Comparison of ENCODE assay signal across 8 cellular contexts in the genomic region with DNA sequence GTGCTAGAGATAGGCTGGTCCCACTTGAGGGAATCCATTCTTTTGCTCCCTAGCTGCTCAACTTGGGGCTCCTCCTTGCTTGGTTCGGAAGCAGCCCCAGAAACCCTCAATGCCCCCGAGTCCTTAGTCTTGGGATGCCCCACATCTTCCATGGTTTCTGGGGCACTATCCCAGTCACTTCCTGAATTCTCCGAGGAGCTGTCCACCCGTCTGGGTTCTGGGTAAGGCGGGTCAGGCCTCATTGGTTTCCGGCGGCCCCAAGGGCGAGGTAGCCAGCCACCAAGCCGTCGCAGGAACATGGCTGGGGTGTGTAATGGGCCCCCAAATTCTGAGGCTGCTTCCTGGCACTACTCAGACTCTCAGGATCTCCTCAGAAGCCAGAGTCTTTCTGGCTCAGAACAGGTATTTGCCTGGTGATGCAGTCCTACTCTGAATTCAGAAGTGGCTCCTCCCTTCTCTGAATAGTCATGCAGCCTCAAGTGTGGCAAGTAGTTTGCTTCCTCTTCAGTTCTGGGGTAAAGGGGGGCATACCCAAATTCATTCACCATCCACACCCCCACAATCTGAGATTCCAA. TPM values are rescaled to one million over a fixed set of nuclear protein-coding genes. Genes with fewer than 3 reads are reported as not detected.
DNase-seq lines count a peak whose midpoint lies in the region; ATAC-seq and TF ChIP-seq lines count a peak whose summit lies in the region.

No MANE protein-coding gene starts in this region.

- ATAC-seq in activated naive CD4-positive, alpha-beta T cell treated with anti-CD3 and anti-CD28 coated beads, Interleukin-2, amount 50 U/mL, for 72 hours: peak; percentile 18 to 63
- no peak for ATAC-seq in HG03175 (IDR thresholded peaks at IDR 0.05; ENCODE audit: unreplicated experiment)
- no peak for ATAC-seq in HG03139 (IDR thresholded peaks at IDR 0.05; ENCODE audit: unreplicated experiment)
- ATAC-seq in HG02938 (IDR thresholded peaks at IDR 0.05; ENCODE audit: unreplicated experiment): no peak

- DNase-seq in AG08396 (ENCODE audit: low spot score): peak; percentile 55
- DNase-seq in HFF-Myc (ENCODE audit: extremely low read depth, low read depth): no peak
- no peak for DNase-seq in activated naive CD4-positive, alpha-beta T cell treated with anti-CD3 and anti-CD28 coated beads, Interleukin-2, amount 50 U/mL, for 72 hours (ENCODE audit: low spot score in 2 of 2)
- peak; percentile 67 for DNase-seq in hepatic stellate cell (ENCODE audit: low spot score)

- H3K27ac Mint-ChIP-seq in activated naive CD4-positive, alpha-beta T cell treated with anti-CD3 and anti-CD28 coated beads, Interleukin-2, amount 50 U/mL, for 72 hours: peak overlapping the region; percentile 93 to 94

- H3K27ac ChIP-seq in skin epidermis: peak overlapping the region in 20 of 21 experiments; percentile 74 to 95 (median 88)

- no peaks in the 10 kb centered on the region for H3K9me3 Mint-ChIP-seq in activated naive CD4-positive, alpha-beta T cell treated with anti-CD3 and anti-CD28 coated beads, Interleukin-2, amount 50 U/mL, for 72 hours

- peaks cover 36 to 58% of the 10 kb centered on the region in 2 donors for H3K36me3 Mint-ChIP-seq in activated naive CD4-positive, alpha-beta T cell treated with anti-CD3 and anti-CD28 coated beads, Interleukin-2, amount 50 U/mL, for 72 hours

- no peak for TF ChIP-seq CTCF in HFF-Myc (IDR thresholded peaks at IDR 0.05; ENCODE audit: low read depth, low read length, missing control alignments)

- H3K4me3 ChIP-seq in HFF-Myc (replicated peaks; ENCODE audit: low read depth, low read length) (peak overlapping the region; percentile 71), skin epidermis (peak overlapping the region; percentile 51 to 87 (median 78))

RNA-seq across cellular contexts. Expression of a gene that starts 0.8 kb away (rescaled TPM):
- total RNA-seq in activated naive CD4-positive, alpha-beta T cell treated with anti-CD3 and anti-CD28 coated beads, Interleukin-2, amount 50 U/mL, for 72 hours: 10 to 100 TPM; 15.0 to 16.4 TPM

RNA-seq across cellular contexts. Expression of a gene that starts 4.0 kb away (rescaled TPM):
- total RNA-seq in activated naive CD4-positive, alpha-beta T cell treated with anti-CD3 and anti-CD28 coated beads, Interleukin-2, amount 50 U/mL, for 72 hours: 1 to 10 TPM; 2.6 to 2.7 TPM

RNA-seq across cellular contexts. Expression of a gene that starts 5.1 kb away (rescaled TPM):
- 10 to 100 TPM; 36.2 to 39.0 TPM for total RNA-seq in activated naive CD4-positive, alpha-beta T cell treated with anti-CD3 and anti-CD28 coated beads, Interleukin-2, amount 50 U/mL, for 72 hours

RNA-seq across cellular contexts. Expression of a gene that starts 6.1 kb away (rescaled TPM):
- total RNA-seq in activated naive CD4-positive, alpha-beta T cell treated with anti-CD3 and anti-CD28 coated beads, Interleukin-2, amount 50 U/mL, for 72 hours: 100 to 1,000 TPM; 242 to 251 TPM

RNA-seq across cellular contexts. Expression of a gene that starts 7.3 kb away (rescaled TPM):
- total RNA-seq in activated naive CD4-positive, alpha-beta T cell treated with anti-CD3 and anti-CD28 coated beads, Interleukin-2, amount 50 U/mL, for 72 hours: 100 to 1,000 TPM; 286 to 303 TPM

Comparison
In these comparisons a context has a peak if more than half of its experiments do, and no peak if none do; other contexts are left out.
1. DNase-seq: peak in AG08396 (single experiment) and hepatic stellate cell (single experiment); none in HFF-Myc (single experiment) and activated naive CD4-positive, alpha-beta T cell treated with anti-CD3 and anti-CD28 coated beads, Interleukin-2, amount 50 U/mL, for 72 hours (0 of 2).
2. ATAC-seq: peak in activated naive CD4-positive, alpha-beta T cell treated with anti-CD3 and anti-CD28 coated beads, Interleukin-2, amount 50 U/mL, for 72 hours (2 of 2); none in HG03175 (single experiment), HG03139 (single experiment) and HG02938 (single experiment).